22 cellular contexts compared by ENCODE assay signal in genomic region chr10:69792361-69792760, GRCh38. TPM values are rescaled to one million over a fixed set of nuclear protein-coding genes. Genes with fewer than 3 reads are reported as not detected.
"Had no signal": no experiment of that assay in that cellular context is flagged by ENCODE, and none has a peak within 500 bp of the region (broad histone marks: within the 10 kb centered on the region; RNA-seq: fewer than 3 reads in every experiment).

No MANE protein-coding gene starts in this region.

- H3K4me3 Mint-ChIP-seq: activated B cell treated with CpG ODN at 0.5 μM for 24 hours; activated CD4-positive, alpha-beta memory T cell treated with anti-CD3 and anti-CD28 coated beads for 36 hours; activated CD4-positive, alpha-beta T cell treated with anti-CD3 and anti-CD28 coated beads, Interleukin-2, amount 10 ng/mL, durations not matched to agents 7 days and 5 days; activated naive CD8-positive, alpha-beta T cell; activated T-cell treated with anti-CD3 and anti-CD28 coated beads, Interleukin-2, amount 50 U/mL, for 4 hours; IgD-negative memory B cell; T-cell had no signal

- H3K9me3 Mint-ChIP-seq: activated B cell treated with CpG ODN at 0.5 μM for 24 hours had no signal

- H3K27ac ChIP-seq: SK-N-MC had no signal

- DNase-seq: activated B cell treated with CpG ODN at 0.5 μM for 24 hours; activated CD4-positive, alpha-beta memory T cell treated with anti-CD3 and anti-CD28 coated beads for 36 hours; activated CD4-positive, alpha-beta T cell treated with anti-CD3 and anti-CD28 coated beads, Interleukin-2, amount 10 ng/mL, durations not matched to agents 7 days and 5 days; activated CD8-positive, alpha-beta memory T cell treated with anti-CD3 and anti-CD28 coated beads for 24 hours; activated effector memory CD4-positive, alpha-beta T cell treated with anti-CD3 and anti-CD28 coated beads, Interleukin-2, amount 50 U/mL, for 16 hours; activated naive CD4-positive, alpha-beta T cell treated with Interleukin-2 at 50 U/mL for 16 hours; activated T-cell treated with anti-CD3 and anti-CD28 coated beads, Interleukin-2, amount 50 U/mL, for 4 hours; KG1; NCI-H1092; NCI-H1417; NCI-H1930; NCI-H2171; NCI-H2227 treated with DMSO at 0.1 percent for 48 hours; NCI-H526; NCI-H774; T-cell; T-helper 2 cell; T1000 had no signal

- FAIRE-seq: TTC549 had no signal

- H3K4me1 Mint-ChIP-seq: activated B cell treated with CpG ODN at 0.5 μM for 24 hours; activated CD4-positive, alpha-beta T cell treated with anti-CD3 and anti-CD28 coated beads, Interleukin-2, amount 10 ng/mL, durations not matched to agents 7 days and 5 days; IgD-negative memory B cell; T-cell had no signal

- H3K4me3 ChIP-seq: SK-N-MC had no signal

- H3K27ac Mint-ChIP-seq: activated B cell treated with CpG ODN at 0.5 μM for 24 hours; activated CD4-positive, alpha-beta memory T cell treated with anti-CD3 and anti-CD28 coated beads for 36 hours; activated CD4-positive, alpha-beta T cell treated with anti-CD3 and anti-CD28 coated beads, Interleukin-2, amount 10 ng/mL, durations not matched to agents 7 days and 5 days; activated naive CD8-positive, alpha-beta T cell; IgD-negative memory B cell; T-cell had no signal

- ATAC-seq: activated T-cell treated with anti-CD3 and anti-CD28 coated beads, Interleukin-2, amount 50 U/mL, for 4 hours; T-cell had no signal

- H3K36me3 Mint-ChIP-seq: activated CD4-positive, alpha-beta memory T cell treated with anti-CD3 and anti-CD28 coated beads for 36 hours; IgD-negative memory B cell; T-cell had no signal

RNA-seq across cellular contexts. Expression of gene COL13A1, which starts 9.3 kb away (rescaled TPM):
- total RNA-seq: activated B cell treated with CpG ODN at 0.5 μM for 24 hours; activated CD4-positive, alpha-beta memory T cell treated with anti-CD3 and anti-CD28 coated beads for 36 hours; activated CD4-positive, alpha-beta T cell treated with anti-CD3 and anti-CD28 coated beads, Interleukin-2, amount 10 ng/mL, durations not matched to agents 7 days and 5 days; activated T-cell treated with anti-CD3 and anti-CD28 coated beads, Interleukin-2, amount 50 U/mL, for 4 hours had no signal
- polyA plus RNA-seq: IgD-negative memory B cell had no signal
